ENCODE assay signal across 13 cellular contexts in the genomic region with DNA sequence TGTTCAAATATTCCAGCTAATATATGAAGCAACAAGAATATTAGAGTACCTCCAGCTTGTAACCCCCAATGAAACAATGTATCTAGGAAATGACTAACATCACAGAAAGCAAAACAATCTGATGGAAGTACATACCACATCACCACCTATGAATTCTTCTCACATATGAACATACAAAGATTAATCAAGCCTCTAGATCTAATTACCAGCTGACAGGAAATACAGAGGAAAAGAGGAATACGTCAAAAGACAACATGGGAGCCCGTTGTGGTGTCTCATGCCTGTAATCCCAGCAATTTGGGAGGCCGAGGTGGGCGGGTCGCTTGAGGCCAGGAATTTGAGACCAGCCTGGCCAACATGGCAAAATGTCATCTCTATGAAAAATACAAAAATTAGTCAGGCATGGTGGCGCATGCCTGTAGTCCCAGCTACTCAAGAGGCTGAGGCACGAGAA. TPM values are rescaled to one million over a fixed set of nuclear protein-coding genes. Genes with fewer than 3 reads are reported as not detected.
DNase-seq lines count a peak whose midpoint lies in the region; ATAC-seq and TF ChIP-seq lines count a peak whose summit lies in the region.
"Had no signal": no experiment of that assay in that cellular context is flagged by ENCODE, and none has a peak within 500 bp of the region (broad histone marks: within the 10 kb centered on the region; RNA-seq: fewer than 3 reads in every experiment).

No MANE protein-coding gene starts in this region.

- no peak overlapping the region for H3K4me3 ChIP-seq in fibroblast of villous mesenchyme (ENCODE audit: low read depth, low read length)
- H3K4me3 ChIP-seq in skeletal muscle cell (ENCODE audit: low read depth, low read length) = no peak overlapping the region
- H3K4me3 ChIP-seq: A549, SK-N-MC had no signal

- no peak for ATAC-seq in activated T-cell treated with anti-CD3 and anti-CD28 coated beads, Interleukin-2, amount 50 U/mL, for 72 hours (replicated peaks in 1 of 2)
- ATAC-seq in WTC11 = no peak
- ATAC-seq in GM18498 (IDR thresholded peaks at IDR 0.05; ENCODE audit: unreplicated experiment) = no peak
- ATAC-seq in HG02571 (IDR thresholded peaks at IDR 0.05; ENCODE audit: unreplicated experiment) = no peak
- ATAC-seq: A549; stimulated activated memory B cell treated with anti-CD40 and anti-IgM and Interleukin-4, amounts not matched to agents 10 μg/mL and 1 μg/mL and 100 μg/mL, for 72 hours had no signal

- H3K9me3 Mint-ChIP-seq in activated T-cell treated with anti-CD3 and anti-CD28 coated beads, Interleukin-2, amount 50 U/mL, for 72 hours = no peaks in the 10 kb centered on the region
- H3K9me3 Mint-ChIP-seq in WTC11 = no peaks in the 10 kb centered on the region
- H3K9me3 Mint-ChIP-seq: stimulated activated memory B cell treated with anti-CD40 and anti-IgM and Interleukin-4, amounts not matched to agents 10 μg/mL and 1 μg/mL and 100 μg/mL, for 72 hours had no signal

- H3K36me3 Mint-ChIP-seq in activated T-cell treated with anti-CD3 and anti-CD28 coated beads, Interleukin-2, amount 50 U/mL, for 72 hours (ENCODE audit: insufficient read depth in 2 of 2) = peaks cover 4 to 13% of the 10 kb centered on the region in 2 donors
- H3K36me3 Mint-ChIP-seq in WTC11 = no peaks in the 10 kb centered on the region; the same call in 1 of the 2 replicates

- DNase-seq in activated T-cell treated with anti-CD3 and anti-CD28 coated beads, Interleukin-2, amount 50 U/mL, for 72 hours = no peak
- DNase-seq in activated T-cell treated with anti-CD3 and anti-CD28 coated beads, Interleukin-2, amount 50 U/mL, for 48 hours = no peak
- DNase-seq in WTC11 (ENCODE audit: low spot score) (no peak), fibroblast of villous mesenchyme (ENCODE audit: low read depth) (peak; percentile 70), skeletal muscle cell (ENCODE audit: low read depth) (peak; percentile 33), nucleus accumbens (lab: John Stamatoyannopoulos, UW) (no peak)
- DNase-seq: activated CD4-positive, alpha-beta T cell treated with anti-CD3 and anti-CD28 coated beads, Interleukin-2, amount 50 U/mL, for 4 hours; NCI-H526 treated with DMSO at 0.1 percent for 48 hours had no signal

- POLR2A ChIA-PET in WTC11 (lab: Charles Lee) = no interaction called here

- H3K27me3 Mint-ChIP-seq in activated T-cell treated with anti-CD3 and anti-CD28 coated beads, Interleukin-2, amount 50 U/mL, for 72 hours (ENCODE audit: low read depth) = no peaks in the 10 kb centered on the region
- H3K27me3 Mint-ChIP-seq in WTC11 (ENCODE audit: low read depth) = no peaks in the 10 kb centered on the region
- H3K27me3 Mint-ChIP-seq: stimulated activated memory B cell treated with anti-CD40 and anti-IgM and Interleukin-4, amounts not matched to agents 10 μg/mL and 1 μg/mL and 100 μg/mL, for 72 hours had no signal

- TF ChIP-seq CTCF in WTC11 (IDR thresholded peaks at IDR 0.05) (no peak), fibroblast of villous mesenchyme (IDR thresholded peaks at IDR 0.05; ENCODE audit: insufficient read depth, low read depth, low read length) (no peak)

- CTCF ChIA-PET in WTC11 (lab: Charles Lee) = interaction anchor here (1.1 kb wide), 1 partner anchor 83 kb away, joined by 3 read pairs; the partner anchor contains the start of gene CIDEB

- peak overlapping the region; percentile 56 for H3K27ac Mint-ChIP-seq in activated T-cell treated with anti-CD3 and anti-CD28 coated beads, Interleukin-2, amount 50 U/mL, for 72 hours
- H3K27ac Mint-ChIP-seq in WTC11 = peak overlapping the region; percentile 12; the same call in 1 of the 2 replicates
- H3K27ac Mint-ChIP-seq: stimulated activated memory B cell treated with anti-CD40 and anti-IgM and Interleukin-4, amounts not matched to agents 10 μg/mL and 1 μg/mL and 100 μg/mL, for 72 hours had no signal

- H3K4me3 Mint-ChIP-seq in activated T-cell treated with anti-CD3 and anti-CD28 coated beads, Interleukin-2, amount 50 U/mL, for 72 hours = no peak overlapping the region
- H3K4me3 Mint-ChIP-seq in WTC11 = no peak overlapping the region
- H3K4me3 Mint-ChIP-seq: stimulated activated memory B cell treated with anti-CD40 and anti-IgM and Interleukin-4, amounts not matched to agents 10 μg/mL and 1 μg/mL and 100 μg/mL, for 72 hours had no signal

- H3K4me1 Mint-ChIP-seq in activated T-cell treated with anti-CD3 and anti-CD28 coated beads, Interleukin-2, amount 50 U/mL, for 72 hours (ENCODE audit: low read depth) = peaks cover 40% of the 10 kb centered on the region
- H3K4me1 Mint-ChIP-seq in WTC11 = no peaks in the 10 kb centered on the region

TF ChIP-seq in WTC11, 78 proteins besides CTCF, POLR2A, EP300 and RAD21 (continues in another document):
- TF ChIP-seq SMAD3 (CRISPR knock-in tag; IDR thresholded peaks at IDR 0.05; ENCODE audit: borderline replicate concordance) = no peak
- no peak for TF ChIP-seq ZNF425 (CRISPR knock-in tag; conservative IDR thresholded peaks at IDR 0.05)
- no peak for TF ChIP-seq EMX1 (CRISPR knock-in tag; IDR thresholded peaks at IDR 0.05)
- no peak for TF ChIP-seq PREB (CRISPR knock-in tag; IDR thresholded peaks at IDR 0.05; ENCODE audit: borderline replicate concordance)

RNA-seq across cellular contexts. Expression of gene NEDD8, which starts 7.5 kb away (rescaled TPM):
- 100 to 1,000 TPM; 127 to 148 TPM for total RNA-seq in activated T-cell treated with anti-CD3 and anti-CD28 coated beads, Interleukin-2, amount 50 U/mL, for 72 hours
- total RNA-seq in WTC11 (2021) = 218 to 233 TPM (median 221 TPM) in 3 replicates
- 114 and 128 TPM in 2 replicates for total RNA-seq in fibroblast of villous mesenchyme

RNA-seq across cellular contexts. Expression of gene GMPR2, which starts 8.1 kb away (rescaled TPM):
- total RNA-seq in activated T-cell treated with anti-CD3 and anti-CD28 coated beads, Interleukin-2, amount 50 U/mL, for 72 hours = 10 to 100 TPM; 67.5 to 75.5 TPM
- total RNA-seq in WTC11 (2021) (74.2 to 82.3 TPM (median 78.4 TPM) in 3 replicates), fibroblast of villous mesenchyme (76.7 and 87.7 TPM in 2 replicates)

RNA-seq across cellular contexts. Expression of gene MDP1, which starts 8.8 kb away (rescaled TPM):
- total RNA-seq in activated T-cell treated with anti-CD3 and anti-CD28 coated beads, Interleukin-2, amount 50 U/mL, for 72 hours = 10 to 100 TPM; 16.8 to 20.2 TPM
- total RNA-seq in WTC11 (2021) = 12.6 to 18.4 TPM (median 16.9 TPM) in 3 replicates
- total RNA-seq in fibroblast of villous mesenchyme = 8.6 and 15.5 TPM in 2 replicates

RNA-seq across cellular contexts. Expression of gene CHMP4A, which starts 11.4 kb away (rescaled TPM):
- total RNA-seq in activated T-cell treated with anti-CD3 and anti-CD28 coated beads, Interleukin-2, amount 50 U/mL, for 72 hours = 100 to 1,000 TPM; 105 to 119 TPM
- total RNA-seq in WTC11 (2021) (32.7 to 38.5 TPM (median 36.5 TPM) in 3 replicates), fibroblast of villous mesenchyme (13.8 and 15.8 TPM in 2 replicates)

RNA-seq across cellular contexts. Expression of gene TINF2, which starts 17.8 kb away (rescaled TPM):
- total RNA-seq in activated T-cell treated with anti-CD3 and anti-CD28 coated beads, Interleukin-2, amount 50 U/mL, for 72 hours = 100 to 1,000 TPM in 1 of 2 donors, 10 to 100 TPM in 1; 87.7 to 103 TPM
- total RNA-seq in WTC11 (2021) (32.2 to 39.8 TPM (median 35.7 TPM) in 3 replicates), fibroblast of villous mesenchyme (43.2 and 60.9 TPM in 2 replicates)

Comparison
In these comparisons a context has a peak if more than half of its experiments do, and no peak if none do; other contexts are left out.
1. DNase-seq: peak in fibroblast of villous mesenchyme (single experiment) and skeletal muscle cell (single experiment); none in activated T-cell treated with anti-CD3 and anti-CD28 coated beads, Interleukin-2, amount 50 U/mL, for 72 hours (0 of 2), activated T-cell treated with anti-CD3 and anti-CD28 coated beads, Interleukin-2, amount 50 U/mL, for 48 hours (0 of 2), WTC11 (single experiment) and nucleus accumbens (0 of 56).